2 cellular contexts compared by ENCODE assay signal in genomic region chr1:75742060-75742459, GRCh38. TPM values are rescaled to one million over a fixed set of nuclear protein-coding genes. Genes with fewer than 3 reads are reported as not detected.
"Had no signal": no experiment of that assay in that cellular context is flagged by ENCODE, and none has a peak within 500 bp of the region (broad histone marks: within the 10 kb centered on the region; RNA-seq: fewer than 3 reads in every experiment).

No MANE protein-coding gene starts in this region.

RNA-seq across cellular contexts. Expression of gene MSH4, which starts 54.6 kb away (rescaled TPM):
- total RNA-seq: body of pancreas, RPMI7951 had no signal
